In the genomic region with DNA sequence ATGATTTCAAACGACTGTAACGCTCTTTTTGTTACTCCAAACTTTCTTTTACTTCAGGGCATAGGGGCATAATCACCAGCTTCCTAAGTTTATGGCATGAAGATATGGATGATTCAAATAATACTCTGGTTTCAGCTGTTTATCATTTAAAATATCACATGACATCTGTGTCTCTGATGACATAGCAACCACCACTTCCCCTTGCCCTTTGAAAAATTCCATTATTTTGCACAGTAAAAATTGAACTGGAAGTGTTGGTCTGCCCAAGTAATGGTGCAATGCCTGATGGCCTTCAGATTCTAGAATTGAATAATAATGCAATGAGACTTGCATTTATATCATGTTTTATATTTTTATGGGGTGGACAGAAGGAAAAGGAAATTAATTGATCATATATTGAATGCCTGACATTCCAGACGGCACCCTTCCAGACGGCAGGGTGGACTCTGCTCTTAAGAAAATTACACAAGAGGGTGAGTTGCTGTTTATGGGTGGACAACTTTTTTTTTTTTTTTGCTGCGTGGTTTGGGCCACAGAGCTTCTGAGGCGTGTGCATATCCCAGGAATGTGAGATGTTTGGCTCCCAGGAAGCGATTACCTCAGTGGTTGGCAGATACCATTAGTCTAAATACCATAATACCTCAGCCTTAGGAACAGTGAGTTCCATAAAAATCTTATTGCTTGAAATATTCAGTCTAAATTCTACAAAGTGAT, we compare ENCODE assay signal across 20 cellular contexts.
DNase-seq lines count a peak whose midpoint lies in the region; ATAC-seq and TF ChIP-seq lines count a peak whose summit lies in the region.
"Had no signal": no experiment of that assay in that cellular context is flagged by ENCODE, and none has a peak within 500 bp of the region (broad histone marks: within the 10 kb centered on the region; RNA-seq: fewer than 3 reads in every experiment).

No MANE protein-coding gene starts in this region.

- no peak overlapping the region for H2BK20ac ChIP-seq in IMR-90 (ENCODE audit: low read depth, low read length)

- BruUV-seq in IMR-90 (replicated peaks; lab: Mats Ljungman, UMichigan) = no TSS peak

- ATAC-seq in IMR-90 (ENCODE audit: low read depth) (peak; percentile 76), HG03095 (IDR thresholded peaks at IDR 0.05; ENCODE audit: unreplicated experiment) (no peak)
- ATAC-seq: left lobe of liver had no signal

- intact Hi-C loops in IMR-90 (cut with micrococcal nuclease) = no loop called here

- H4K5ac ChIP-seq in IMR-90 (ENCODE audit: low read depth, low read length) = no peak overlapping the region

- no peak for TF ChIP-seq POLR2A in IMR-90 (IDR thresholded peaks at IDR 0.05; ENCODE audit: low read depth, low read length)

- no peak overlapping the region for H4K8ac ChIP-seq in IMR-90 (ENCODE audit: low read depth in 2 of 2, low read length in 2 of 2)
- no peak overlapping the region for H4K8ac ChIP-seq in mesenchymal stem cell (ENCODE audit: low read length)

- H3K36me3 ChIP-seq in IMR-90 (ENCODE audit: control insufficient read depth, insufficient read depth, low read length) (no peaks in the 10 kb centered on the region), mesenchymal stem cell (ENCODE audit: control insufficient read depth in 1 of 2, insufficient read depth in 2 of 2, low read depth in 1 of 2, low read length in 2 of 2) (no peaks in the 10 kb centered on the region)
- H3K36me3 ChIP-seq: cardiac muscle cell, vagina had no signal

- no peak overlapping the region for H2BK12ac ChIP-seq in mesenchymal stem cell (ENCODE audit: low read length in 2 of 2)

- H2AK9ac ChIP-seq in IMR-90 (replicated peaks; ENCODE audit: low read depth, low read length, poor library complexity) = no peak overlapping the region

- H3K27ac ChIP-seq in IMR-90 (ENCODE audit: insufficient read depth, low read length) = no peak overlapping the region
- H3K27ac ChIP-seq in mesenchymal stem cell (ENCODE audit: low read length, poor library complexity, severe bottlenecking) = no peak overlapping the region
- H3K27ac ChIP-seq: cardiac muscle cell, skin epidermis, vagina had no signal

- CTCF ChIA-PET in IMR-90 (lab: Yijun Ruan, JAX) = no interaction called here

- WGBS in IMR-90 (ENCODE audit: extremely low coverage in 2 of 2, insufficient read length in 1 of 2), 2 experiments = no CpG with 5 or more reads among the region's 7 CpGs
- WGBS in mesenchymal stem cell = 49% methylated on average over 2 of the region's 7 CpGs

- H3K4me3 ChIP-seq in IMR-90 (ENCODE audit: insufficient read depth, low read depth, low read length) (no peak overlapping the region), mesenchymal stem cell (ENCODE audit: insufficient read depth in 1 of 2, low read depth in 1 of 2, low read length in 2 of 2) (no peak overlapping the region)
- H3K4me3 ChIP-seq: cardiac muscle cell, skin epidermis, vagina had no signal

- H3K79me1 ChIP-seq in IMR-90 (ENCODE audit: low read depth in 1 of 2, low read length in 2 of 2) (no peaks in the 10 kb centered on the region), mesenchymal stem cell (replicated peaks; ENCODE audit: low read length, poor library complexity, severe bottlenecking) (no peaks in the 10 kb centered on the region)

- no peak overlapping the region for H4K91ac ChIP-seq in IMR-90 (ENCODE audit: insufficient read depth, low read depth, low read length)
- no peak overlapping the region for H4K91ac ChIP-seq in mesenchymal stem cell (ENCODE audit: low read length)

- H3K27me3 ChIP-seq in IMR-90 (ENCODE audit: control insufficient read depth, insufficient read depth, low read length) = no peaks in the 10 kb centered on the region
- no peaks in the 10 kb centered on the region for H3K27me3 ChIP-seq in mesenchymal stem cell (ENCODE audit: control insufficient read depth in 1 of 2, insufficient read depth in 1 of 2, low read length in 2 of 2)
- H3K27me3 ChIP-seq: cardiac muscle cell, vagina had no signal

- TF ChIP-seq RAD21 in IMR-90 (IDR thresholded peaks at IDR 0.05; ENCODE audit: low read length) = no peak

- no peak overlapping the region for H3K4me2 ChIP-seq in IMR-90 (ENCODE audit: low read depth, low read length)
- no peak overlapping the region for H3K4me2 ChIP-seq in mesenchymal stem cell (ENCODE audit: low read length, poor library complexity, severe bottlenecking)

- H4K20me1 ChIP-seq in IMR-90 (ENCODE audit: insufficient read depth, low read length) = no peaks in the 10 kb centered on the region

- H2BK120ac ChIP-seq in IMR-90 (ENCODE audit: low read depth, low read length) = no peak overlapping the region
- H2BK120ac ChIP-seq in mesenchymal stem cell (ENCODE audit: low read depth, low read length) = no peak overlapping the region

- H3K9me3 ChIP-seq in IMR-90 (ENCODE audit: control insufficient read depth, insufficient read depth, low read length) (peaks cover 2% of the 10 kb centered on the region; the same call in 1 of the 2 replicates), mesenchymal stem cell (ENCODE audit: control insufficient read depth, low read length) (peaks cover 6% of the 10 kb centered on the region)
- H3K9me3 ChIP-seq: vagina had no signal

- H3K23ac ChIP-seq in IMR-90 (ENCODE audit: low read depth, low read length) = no peak overlapping the region
- H3K23ac ChIP-seq in mesenchymal stem cell (ENCODE audit: low read length in 2 of 2) = no peak overlapping the region

- H2BK5ac ChIP-seq in IMR-90 (ENCODE audit: low read depth, low read length, poor library complexity, severe bottlenecking) (no peak overlapping the region), mesenchymal stem cell (ENCODE audit: low read depth, low read length, poor library complexity, severe bottlenecking) (no peak overlapping the region)

- H3K4ac ChIP-seq in IMR-90 (ENCODE audit: low read depth, low read length) (no peak overlapping the region), mesenchymal stem cell (ENCODE audit: low read depth in 1 of 2, low read length in 2 of 2) (no peak overlapping the region)

- peak; percentile 67 for DNase-seq in AG08396 (ENCODE audit: low spot score)
- peak; percentile 79 for DNase-seq in IMR-90
- peak; percentile 75 for DNase-seq in fibroblast of gingiva (ENCODE audit: low read depth)
- DNase-seq in mesenchymal stem cell = peak; percentile 38
- no peak for DNase-seq in NCI-H1092 treated with DMSO at 0.1 percent for 48 hours (lab: John Stamatoyannopoulos, UW)
- no peak for DNase-seq in HPDE6-E6E7 (ENCODE audit: extremely low spot score)
- DNase-seq in retina = no peak
- DNase-seq: activated B cell treated with CpG ODN at 0.5 μM for 24 hours; activated naive CD4-positive, alpha-beta T cell treated with anti-CD3 and anti-CD28 coated beads, Interleukin-2, amount 10 ng/mL, durations not matched to agents 7 days and 5 days; AML-193; endodermal cell; NCI-H146; NCI-H446 treated with DMSO at 0.1 percent for 48 hours; nephron progenitor cell; SW 1271 had no signal

- H2AFZ ChIP-seq in IMR-90 (replicated peaks; ENCODE audit: low read length, poor library complexity) (no peak overlapping the region), mesenchymal stem cell (ENCODE audit: low read depth, low read length) (no peak overlapping the region)

- no peak overlapping the region for H3K56ac ChIP-seq in IMR-90 (ENCODE audit: extremely low read depth, insufficient read depth, low read length)

- H3K9ac ChIP-seq in IMR-90 (ENCODE audit: low read depth, low read length) (no peak overlapping the region), mesenchymal stem cell (ENCODE audit: low read length) (no peak overlapping the region)

- no peaks in the 10 kb centered on the region for H3K9me1 ChIP-seq in IMR-90 (ENCODE audit: insufficient read depth, low read length)

- in situ Hi-C loops in IMR-90 (cut with MboI; ENCODE audit: low sequenced_read_pairs) = no loop called here

- no peak overlapping the region for H3K14ac ChIP-seq in IMR-90 (replicated peaks; ENCODE audit: low read depth, low read length)
- no peak overlapping the region for H3K14ac ChIP-seq in mesenchymal stem cell (ENCODE audit: low read length in 2 of 2)

- H2AK5ac ChIP-seq in IMR-90 (ENCODE audit: low read depth, low read length) (no peak overlapping the region), mesenchymal stem cell (ENCODE audit: low read length, severe bottlenecking) (no peak overlapping the region)

- peak overlapping the region; percentile 64; the same call in 1 of the 2 replicates for H3K18ac ChIP-seq in IMR-90 (ENCODE audit: low read depth, low read length)
- H3K18ac ChIP-seq in mesenchymal stem cell (ENCODE audit: low read depth in 1 of 2, low read length in 2 of 2) = no peak overlapping the region

- TF ChIP-seq CTCF in IMR-90 (conservative IDR thresholded peaks at IDR 0.05; ENCODE audit: low read depth, low read length) = no peak

- H3K4me1 ChIP-seq in IMR-90 (ENCODE audit: control insufficient read depth, insufficient read depth, low read length) = peaks cover 6% of the 10 kb centered on the region; the same call in 1 of the 2 replicates
- no peaks in the 10 kb centered on the region for H3K4me1 ChIP-seq in mesenchymal stem cell (ENCODE audit: control insufficient read depth, insufficient read depth, low read depth, low read length)
- H3K4me1 ChIP-seq: vagina had no signal

- dilution Hi-C loops in IMR-90 (cut with HindIII; ENCODE audit: low sequenced_read_pairs, unreplicated experiment) = no loop called here

- POLR2A ChIA-PET in IMR-90 (lab: Charles Lee; ENCODE audit: unreplicated experiment) = no interaction called here

- H2BK15ac ChIP-seq in IMR-90 (ENCODE audit: low read depth, low read length) (no peak overlapping the region), mesenchymal stem cell (ENCODE audit: low read depth, poor library complexity, severe bottlenecking) (no peak overlapping the region)

TF ChIP-seq in IMR-90, 13 proteins besides CTCF, POLR2A, EP300 and RAD21:
- TF ChIP-seq BHLHE40 (IDR thresholded peaks at IDR 0.05; ENCODE audit: low read depth, low read length) (no peak), CEBPB (IDR thresholded peaks at IDR 0.05; ENCODE audit: low read depth, low read length) (peak; percentile 27; the same call in 1 of the 2 replicates)

Comparison
In these comparisons a context has a peak if more than half of its experiments do, and no peak if none do; other contexts are left out.
1. DNase-seq: peak in AG08396 (single experiment), IMR-90 (single experiment), fibroblast of gingiva (single experiment) and mesenchymal stem cell (single experiment); none in NCI-H1092 treated with DMSO at 0.1 percent for 48 hours (single experiment), HPDE6-E6E7 (single experiment) and retina (single experiment).